9 cellular contexts compared by ENCODE assay signal in the genomic region with DNA sequence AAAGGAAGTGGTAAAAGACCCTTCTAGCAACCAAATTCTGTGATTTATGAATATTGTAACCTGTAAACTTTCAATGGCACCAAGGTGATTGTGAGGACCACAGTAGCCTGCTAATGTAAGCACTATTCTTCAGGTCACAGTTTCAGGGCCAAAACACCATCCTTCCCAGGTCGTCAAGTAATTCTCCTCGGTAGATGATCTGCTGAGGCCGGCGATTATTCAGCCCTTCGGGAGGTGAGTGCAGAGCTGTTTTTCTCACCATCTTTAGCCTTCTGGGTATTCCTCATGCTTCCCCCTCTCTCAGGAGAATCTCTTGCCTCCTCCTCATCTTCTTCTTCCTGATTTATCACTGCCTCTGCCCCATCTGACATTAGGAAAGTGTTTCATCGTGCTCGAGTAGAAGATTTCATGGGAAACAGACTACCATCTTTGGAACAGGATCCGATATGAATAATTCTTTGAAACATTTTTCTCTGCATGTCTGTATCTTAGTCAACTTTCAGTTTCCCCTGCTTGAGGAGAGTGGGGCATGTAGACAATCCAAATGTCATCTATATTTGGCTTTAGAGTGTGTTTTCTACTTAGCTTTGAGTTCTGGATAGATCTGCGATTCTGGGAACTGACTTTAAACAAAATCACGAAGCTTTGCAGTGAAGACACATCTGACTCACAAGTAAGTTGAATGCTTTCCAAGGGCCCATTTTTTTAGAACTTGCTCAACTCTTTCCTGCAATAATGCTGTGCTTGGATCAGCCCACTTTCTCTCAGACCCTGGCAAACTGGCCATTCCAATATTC.
DNase-seq lines count a peak whose midpoint lies in the region; ATAC-seq, FAIRE-seq and TF ChIP-seq lines count a peak whose summit lies in the region.
"Had no signal": no experiment of that assay in that cellular context is flagged by ENCODE, and none has a peak within 500 bp of the region (broad histone marks: within the 10 kb centered on the region; RNA-seq: fewer than 3 reads in every experiment).

No MANE protein-coding gene starts in this region.

- no peak overlapping the region for H2AFZ ChIP-seq in GM23338

- H3K9me2 ChIP-seq in GM23338 (ENCODE audit: insufficient read depth): no peaks in the 10 kb centered on the region

- no peaks in the 10 kb centered on the region for H3K9me3 Mint-ChIP-seq in GM23338

- peaks cover 9% of the 10 kb centered on the region for H3K4me1 ChIP-seq in GM23338 (ENCODE audit: insufficient read depth)
- peaks cover 0 to 26% (median 13%) of the 10 kb centered on the region in 9 donors for H3K4me1 ChIP-seq in heart right ventricle
- no peaks in the 10 kb centered on the region for H3K4me1 ChIP-seq in small intestine (ENCODE audit: control insufficient read depth in 2 of 2, insufficient read depth in 1 of 2, low read depth in 1 of 2, low read length in 1 of 2)

- H3K27ac ChIP-seq in GM23338 (ENCODE audit: low read depth): peak overlapping the region; percentile 45; the same call in 1 of the 2 replicates
- H3K27ac ChIP-seq in adipose tissue (ENCODE audit: low read depth, low read length): peak overlapping the region; percentile 22
- peak overlapping the region in 9 of 10 donors; percentile 38 to 84 (median 71) for H3K27ac ChIP-seq in heart right ventricle
- peak overlapping the region; percentile 32 to 92 for H3K27ac ChIP-seq in small intestine (ENCODE audit: low read depth in 1 of 2, low read length in 1 of 2)
- H3K27ac ChIP-seq: SK-N-MC had no signal

- no peak for FAIRE-seq in small intestine (lab: Jason Lieb, UNC)

- no peaks in the 10 kb centered on the region for H3K36me3 Mint-ChIP-seq in GM23338 (ENCODE audit: low read depth)

- no peaks in the 10 kb centered on the region for H3K9me3 ChIP-seq in heart right ventricle
- no peaks in the 10 kb centered on the region for H3K9me3 ChIP-seq in small intestine (ENCODE audit: control insufficient read depth, low read depth)

- WGBS in adipose tissue, 3 donors: 54 to 83% (median 54%) methylated on average over 10 of the region's 10 CpGs
- 65 to 69% methylated on average over 10 of the region's 10 CpGs for WGBS in heart right ventricle, 2 donors
- WGBS in small intestine, 3 donors: 68 to 89% (median 79%) methylated on average over 10 of the region's 10 CpGs

- intact Hi-C loops in heart right ventricle (cut with DNase I): no loop called here

- DNase-seq in GM23338 (ENCODE audit: low spot score) (no peak), heart right ventricle (peak in 1 of 2 donors; percentile 39), small intestine (no peak), CD1c-positive myeloid dendritic cell (ENCODE audit: extremely low spot score) (no peak), medulla oblongata (ENCODE audit: extremely low spot score) (no peak), retina (no peak)

- H3K4me2 ChIP-seq in GM23338: no peak overlapping the region

- no peaks in the 10 kb centered on the region for H3K36me3 ChIP-seq in GM23338 (ENCODE audit: insufficient read depth)
- H3K36me3 ChIP-seq in heart right ventricle: no peaks in the 10 kb centered on the region
- H3K36me3 ChIP-seq in small intestine (ENCODE audit: control insufficient read depth in 2 of 2, insufficient read depth in 2 of 2, low read length in 2 of 2): no peaks in the 10 kb centered on the region

- H3F3A ChIP-seq in GM23338 (replicated peaks; ENCODE audit: low read depth): no peaks in the 10 kb centered on the region

- H3K27ac Mint-ChIP-seq in GM23338: no peak overlapping the region; the same call in 1 of the 2 replicates

- peaks cover 2% of the 10 kb centered on the region for H3K27me3 Mint-ChIP-seq in GM23338 (ENCODE audit: insufficient read depth, low read depth, poor library complexity)

- peaks cover 26% of the 10 kb centered on the region for H3K4me1 Mint-ChIP-seq in GM23338

- H3K4me3 Mint-ChIP-seq in GM23338: no peak overlapping the region

- H3K4me3 ChIP-seq in GM23338 (no peak overlapping the region), heart right ventricle (peak overlapping the region in 1 of 10 donors; percentile 15), small intestine (ENCODE audit: low read depth in 1 of 2, low read length in 2 of 2) (no peak overlapping the region)
- H3K4me3 ChIP-seq: SK-N-MC had no signal

- no peaks in the 10 kb centered on the region for H4K20me1 ChIP-seq in GM23338 (replicated peaks; ENCODE audit: insufficient read depth)

- no peak for ATAC-seq in GM23338
- peak; percentile 51 to 91 (median 68) for ATAC-seq in heart right ventricle
- ATAC-seq in HG03280 (IDR thresholded peaks at IDR 0.05; ENCODE audit: unreplicated experiment): no peak

- no peaks in the 10 kb centered on the region for H3K79me2 ChIP-seq in GM23338 (replicated peaks; ENCODE audit: insufficient read depth)

- H3K27me3 ChIP-seq in GM23338 (ENCODE audit: insufficient read depth) (no peaks in the 10 kb centered on the region), heart right ventricle (no peaks in the 10 kb centered on the region), small intestine (ENCODE audit: control insufficient read depth in 2 of 2, insufficient read depth in 2 of 2, low read length in 2 of 2) (no peaks in the 10 kb centered on the region)

- no peak for TF ChIP-seq CTCF in GM23338 (conservative IDR thresholded peaks at IDR 0.05; ENCODE audit: low read depth in 2 of 2)
- no peak for TF ChIP-seq CTCF in heart right ventricle (IDR thresholded peaks at IDR 0.05)

TF ChIP-seq in GM23338, 12 proteins besides CTCF, POLR2A, EP300 and RAD21:
- no peak for TF ChIP-seq ZNF114 (CRISPR knock-in tag; IDR thresholded peaks at IDR 0.05)
- TF ChIP-seq CREB1 (CRISPR knock-in tag; IDR thresholded peaks at IDR 0.05; ENCODE audit: low read depth): no peak
- TF ChIP-seq STAT1 (IDR thresholded peaks at IDR 0.05; ENCODE audit: unreplicated experiment): no peak
- TF ChIP-seq, protein P1, sequence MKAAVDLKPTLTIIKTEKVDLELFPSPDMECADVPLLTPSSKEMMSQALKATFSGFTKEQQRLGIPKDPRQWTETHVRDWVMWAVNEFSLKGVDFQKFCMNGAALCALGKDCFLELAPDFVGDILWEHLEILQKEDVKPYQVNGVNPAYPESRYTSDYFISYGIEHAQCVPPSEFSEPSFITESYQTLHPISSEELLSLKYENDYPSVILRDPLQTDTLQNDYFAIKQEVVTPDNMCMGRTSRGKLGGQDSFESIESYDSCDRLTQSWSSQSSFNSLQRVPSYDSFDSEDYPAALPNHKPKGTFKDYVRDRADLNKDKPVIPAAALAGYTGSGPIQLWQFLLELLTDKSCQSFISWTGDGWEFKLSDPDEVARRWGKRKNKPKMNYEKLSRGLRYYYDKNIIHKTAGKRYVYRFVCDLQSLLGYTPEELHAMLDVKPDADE (IDR thresholded peaks at IDR 0.05): no peak
TF ChIP-seq in GM23338: peak in this region for 0.

Comparison
In these comparisons a context has a peak if more than half of its experiments do, and no peak if none do; other contexts are left out.
1. ATAC-seq: peak in heart right ventricle (8 of 8); none in GM23338 (single experiment) and HG03280 (single experiment).
2. Peak in every context shown above with its lines, with median percentiles within 50 percentile points of each other: H3K27ac ChIP-seq.